11 cellular contexts compared by ENCODE assay signal in genomic region chr15:71781179-71781964, GRCh38. TPM values are rescaled to one million over a fixed set of nuclear protein-coding genes. Genes with fewer than 3 reads are reported as not detected.
DNase-seq lines count a peak whose midpoint lies in the region; ATAC-seq, FAIRE-seq and TF ChIP-seq lines count a peak whose summit lies in the region.
"Had no signal": no experiment of that assay in that cellular context is flagged by ENCODE, and none has a peak within 500 bp of the region (broad histone marks: within the 10 kb centered on the region; RNA-seq: fewer than 3 reads in every experiment).

No MANE protein-coding gene starts in this region.

- peak overlapping the region; percentile 12 for H2AK5ac ChIP-seq in mesenchymal stem cell (ENCODE audit: low read length, severe bottlenecking)

- peak; percentile 52 for ATAC-seq in GM21576 (IDR thresholded peaks at IDR 0.05; ENCODE audit: unreplicated experiment)
- no peak for ATAC-seq in GM18868 (IDR thresholded peaks at IDR 0.05; ENCODE audit: unreplicated experiment)
- ATAC-seq in HG03045 (IDR thresholded peaks at IDR 0.05; ENCODE audit: unreplicated experiment) = no peak

- peaks cover 3 to 13% of the 10 kb centered on the region in 2 experiments for H3K36me3 ChIP-seq in mesenchymal stem cell (ENCODE audit: control insufficient read depth in 1 of 2, insufficient read depth in 2 of 2, low read depth in 1 of 2, low read length in 2 of 2)
- H3K36me3 ChIP-seq: SJSA1 had no signal

- H3K79me1 ChIP-seq in mesenchymal stem cell (replicated peaks; ENCODE audit: low read length, poor library complexity, severe bottlenecking) = peaks cover 3% of the 10 kb centered on the region

- H3K18ac ChIP-seq in mesenchymal stem cell (ENCODE audit: low read depth in 1 of 2, low read length in 2 of 2) = no peak overlapping the region

- peak; percentile 72 for DNase-seq in GM10248 (ENCODE audit: extremely low spot score)
- DNase-seq in RCC 7860 (ENCODE audit: low spot score) = peak; percentile 34
- no peak for DNase-seq in mesenchymal stem cell
- DNase-seq in iPS-NIHi7 (ENCODE audit: extremely low spot score) = no peak
- no peak for DNase-seq in stimulated activated CD4-positive, alpha-beta T cell treated with anti-CD3 and anti-CD28 coated beads, Interleukin-4, amount 100 ng/mL, for 1 hour
- DNase-seq: NCI-H524 treated with DMSO at 0.1 percent for 48 hours had no signal

- H4K8ac ChIP-seq in mesenchymal stem cell (ENCODE audit: low read length) = no peak overlapping the region

- H3K4me3 ChIP-seq in mesenchymal stem cell (ENCODE audit: insufficient read depth in 1 of 2, low read depth in 1 of 2, low read length in 2 of 2) = no peak overlapping the region
- H3K4me3 ChIP-seq: SJSA1 had no signal

- peaks cover 0 to 4% of the 10 kb centered on the region in 2 experiments for H3K27me3 ChIP-seq in mesenchymal stem cell (ENCODE audit: control insufficient read depth in 1 of 2, insufficient read depth in 1 of 2, low read length in 2 of 2)
- H3K27me3 ChIP-seq: SJSA1 had no signal

- POLR2A ChIA-PET in GM10248 (lab: Yijun Ruan, JAX) = interaction anchor here (0.7 to 0.8 kb wide), 2 partner anchors 445 to 447 kb away, joined by 3 read pairs; no protein-coding TSS in a partner anchor

- H3K4me1 ChIP-seq in mesenchymal stem cell (ENCODE audit: control insufficient read depth, insufficient read depth, low read depth, low read length) = peaks cover 20% of the 10 kb centered on the region

- H2BK12ac ChIP-seq in mesenchymal stem cell (ENCODE audit: low read length in 2 of 2) = no peak overlapping the region

- H2BK5ac ChIP-seq in mesenchymal stem cell (ENCODE audit: low read depth, low read length, poor library complexity, severe bottlenecking) = no peak overlapping the region

- CTCF ChIA-PET in GM10248 (lab: Yijun Ruan, JAX) = interaction anchor here (0.7 to 4.0 kb wide), 15 partner anchors 9 to 439 kb away, joined by 3 to 39 read pairs (median 3); no protein-coding TSS in a partner anchor

- TF ChIP-seq CTCF in GM10248 (IDR thresholded peaks at IDR 0.05; ENCODE audit: control extremely low read depth, extremely low read depth, low read depth, missing control alignments) = no peak

- H3K14ac ChIP-seq in mesenchymal stem cell (ENCODE audit: low read length in 2 of 2) = no peak overlapping the region

- no peak overlapping the region for H4K91ac ChIP-seq in mesenchymal stem cell (ENCODE audit: low read length)

- no peak overlapping the region for H3K4me2 ChIP-seq in mesenchymal stem cell (ENCODE audit: low read length, poor library complexity, severe bottlenecking)

- H3K4ac ChIP-seq in mesenchymal stem cell (ENCODE audit: low read depth in 1 of 2, low read length in 2 of 2) = no peak overlapping the region

- H3K9me3 ChIP-seq in mesenchymal stem cell (ENCODE audit: control insufficient read depth, low read length) = no peaks in the 10 kb centered on the region
- H3K9me3 ChIP-seq: SJSA1 had no signal

- WGBS in mesenchymal stem cell = 86% methylated on average over 9 of the region's 9 CpGs

- H3K9ac ChIP-seq in mesenchymal stem cell (ENCODE audit: low read length) = no peak overlapping the region

- H2BK120ac ChIP-seq in mesenchymal stem cell (ENCODE audit: low read depth, low read length) = no peak overlapping the region

- peak overlapping the region; percentile 66 for H3K27ac ChIP-seq in mesenchymal stem cell (ENCODE audit: low read length, poor library complexity, severe bottlenecking)
- H3K27ac ChIP-seq: SJSA1 had no signal

- H3K23ac ChIP-seq in mesenchymal stem cell (ENCODE audit: low read length in 2 of 2) = no peak overlapping the region

- no peak overlapping the region for H2BK15ac ChIP-seq in mesenchymal stem cell (ENCODE audit: low read depth, poor library complexity, severe bottlenecking)

- H2AFZ ChIP-seq in mesenchymal stem cell (ENCODE audit: low read depth, low read length) = no peak overlapping the region

- FAIRE-seq in RCC 7860 (lab: Jason Lieb, UNC) = peak; percentile 31
- FAIRE-seq: islet of Langerhans had no signal

RNA-seq across cellular contexts. Expression of gene NR2E3, which starts 29.0 kb away (rescaled TPM):
- polyA plus RNA-seq in mesenchymal stem cell (2013, experiment 1 of 2) = 0.11 TPM
- 0.05 TPM for polyA plus RNA-seq in mesenchymal stem cell (2013, experiment 2 of 2)

Comparison
In these comparisons a context has a peak if more than half of its experiments do, and no peak if none do; other contexts are left out.
1. DNase-seq: peak in GM10248 (single experiment) and RCC 7860 (single experiment); none in mesenchymal stem cell (single experiment), iPS-NIHi7 (single experiment) and stimulated activated CD4-positive, alpha-beta T cell treated with anti-CD3 and anti-CD28 coated beads, Interleukin-4, amount 100 ng/mL, for 1 hour (single experiment).